21 cellular contexts compared by ENCODE assay signal in genomic region chr19:4577020-4577782, GRCh38. TPM values are rescaled to one million over a fixed set of nuclear protein-coding genes. Genes with fewer than 3 reads are reported as not detected.
DNase-seq lines count a peak whose midpoint lies in the region; ATAC-seq, FAIRE-seq and TF ChIP-seq lines count a peak whose summit lies in the region.
"Had no signal": no experiment of that assay in that cellular context is flagged by ENCODE, and none has a peak within 500 bp of the region (broad histone marks: within the 10 kb centered on the region; RNA-seq: fewer than 3 reads in every experiment).

No MANE protein-coding gene starts in this region.

- intact Hi-C loops in K562 (cut with micrococcal nuclease) = no loop called here

- no peaks in the 10 kb centered on the region for H3K27me3 ChIP-seq in Loucy (ENCODE audit: insufficient read depth, low read length, poor library complexity, severe bottlenecking)
- H3K27me3 ChIP-seq in K562 (ENCODE audit: control insufficient read depth in 2 of 2, insufficient read depth in 2 of 2, low read length in 2 of 2) = no peaks in the 10 kb centered on the region
- peaks cover 36% of the 10 kb centered on the region for H3K27me3 ChIP-seq in osteoblast (ENCODE audit: insufficient read depth, low read length)

- WGBS in K562 (ENCODE audit: insufficient coverage, low coverage, missing lambda C conversion rate) = 34% methylated on average over 5 of the region's 5 CpGs

- peak; percentile 85 for FAIRE-seq in K562 (lab: Jason Lieb, UNC)
- FAIRE-seq: A204.1, pancreas, RCC 7860 had no signal

- TF ChIP-seq EP300 in K562 (IDR thresholded peaks at IDR 0.05; ENCODE audit: low read length) = no peak

- H3K4me2 ChIP-seq in Loucy (ENCODE audit: low read depth, low read length, poor library complexity, severe bottlenecking) (no peak overlapping the region), K562 (ENCODE audit: insufficient read depth, low read length) (peak overlapping the region; percentile 45), osteoblast (ENCODE audit: insufficient read depth, low read length) (no peak overlapping the region)

- H3K36me3 ChIP-seq in Loucy (ENCODE audit: insufficient read depth, low read length) (no peaks in the 10 kb centered on the region), K562 (ENCODE audit: control insufficient read depth, insufficient read depth, low read length) (no peaks in the 10 kb centered on the region), osteoblast (ENCODE audit: insufficient read depth, low read length) (no peaks in the 10 kb centered on the region)
- H3K36me3 ChIP-seq: ascending aorta, pancreas had no signal

- H2AFZ ChIP-seq in Loucy (ENCODE audit: low read length) (0 out of 2 replicates have a peak overlapping the region, but pooled peaks have one; percentile 34), K562 (ENCODE audit: low read depth, low read length) (peak overlapping the region; percentile 86), osteoblast (ENCODE audit: low read length) (no peak overlapping the region)

- POLR2A ChIA-PET in K562 (lab: Yijun Ruan, JAX) = interaction anchor here (0.6 to 2.0 kb wide), 3 partner anchors 38 to 100 kb away, joined by 4 read pairs; no protein-coding TSS in a partner anchor

- H3K4me3 ChIP-seq in Loucy (ENCODE audit: low read length, poor library complexity, severe bottlenecking) (no peak overlapping the region), K562 (no peak overlapping the region), osteoblast (ENCODE audit: insufficient read depth, low read length) (no peak overlapping the region)
- H3K4me3 ChIP-seq: ascending aorta, dorsolateral prefrontal cortex, pancreas, skin epidermis had no signal

- TF ChIP-seq CTCF in Loucy (conservative IDR thresholded peaks at IDR 0.05; ENCODE audit: low read length) = no peak
- peak in 2 of 3 experiments; percentile 32 to 35; a peak in 2 of 6 replicates for TF ChIP-seq CTCF in K562 (IDR thresholded peaks at IDR 0.05 in 2 of 3, conservative IDR thresholded peaks at IDR 0.05 in 1 of 3; ENCODE audit: insufficient read depth in 2 of 3, low read depth in 1 of 3, low read length in 3 of 3)
- no peak for TF ChIP-seq CTCF in osteoblast (IDR thresholded peaks at IDR 0.05; ENCODE audit: extremely low read depth, low read depth, low read length)

- BruUV-seq in K562 (replicated peaks; lab: Mats Ljungman, UMichigan) = no TSS peak

- no peaks in the 10 kb centered on the region for H3F3A ChIP-seq in Loucy (ENCODE audit: low read depth)

- H3K9me3 ChIP-seq in Loucy (ENCODE audit: insufficient read depth, low read depth, low read length) (no peaks in the 10 kb centered on the region), K562 (replicated peaks; ENCODE audit: control insufficient read depth, insufficient read depth, low read depth, low read length) (no peaks in the 10 kb centered on the region), osteoblast (ENCODE audit: low read depth, low read length) (no peaks in the 10 kb centered on the region)
- H3K9me3 ChIP-seq: ascending aorta, pancreas had no signal

- CTCF ChIA-PET in K562 (lab: Yijun Ruan, JAX; ENCODE audit: low intra/inter-chr PET ratio) = interaction anchor here (0.6 to 3.6 kb wide), 2 partner anchors 59 to 65 kb away, joined by 4 to 25 read pairs; no protein-coding TSS in a partner anchor

- no peak for TF ChIP-seq RAD21 in K562 (CRISPR knock-in tag; conservative IDR thresholded peaks at IDR 0.05 in 1 of 2, IDR thresholded peaks at IDR 0.05 in 1 of 2)

- in situ Hi-C loops in K562 (cut with MboI) = loop anchor here (5.0 to 10.0 kb wide), 2 partner anchors 60 to 218 kb away; partner anchors contain the start of genes FEM1A and TNFAIP8L1

- ATAC-seq in K562 (peak; percentile 77), GM21825 (IDR thresholded peaks at IDR 0.05; ENCODE audit: unreplicated experiment) (no peak)
- ATAC-seq: activated T-helper 17 cell treated with anti-CD3 and anti-CD28 coated beads, Interleukin-2, amount 50 U/mL, for 72 hours; stimulated activated naive CD8-positive, alpha-beta T cell treated with anti-CD3 and anti-CD28 coated beads, Interleukin-15, amount 100 ng/mL, for 72 hours had no signal

- no peaks in the 10 kb centered on the region for H3K9me1 ChIP-seq in K562 (ENCODE audit: control insufficient read depth, insufficient read depth, low read length)

- no peak for TF ChIP-seq POLR2A in K562 (conservative IDR thresholded peaks at IDR 0.05)

- H3K9ac ChIP-seq in Loucy (ENCODE audit: low read depth, low read length, poor library complexity, severe bottlenecking) (no peak overlapping the region), K562 (ENCODE audit: insufficient read depth in 1 of 2, low read depth in 2 of 2, low read length in 2 of 2) (no peak overlapping the region; a peak in 1 of 4 replicates)

- H3K27ac ChIP-seq in K562 (ENCODE audit: extremely low read depth, low read depth, low read length) = peak overlapping the region; percentile 54; the same call in 2 of the 3 replicates
- no peak overlapping the region for H3K27ac ChIP-seq in osteoblast (ENCODE audit: low read depth, low read length)
- H3K27ac ChIP-seq: ascending aorta, dorsolateral prefrontal cortex, pancreas had no signal

- H3K9me2 ChIP-seq in Loucy (replicated peaks; ENCODE audit: low read depth, low read length) = no peaks in the 10 kb centered on the region

- peak; percentile 34 for DNase-seq in DMS53 (lab: John Stamatoyannopoulos, UW)
- no peak for DNase-seq in DMS53 treated with DMSO at 0.1 percent for 48 hours (lab: John Stamatoyannopoulos, UW; ENCODE audit: unreplicated experiment)
- peak; percentile 53 to 67 (median 60) for DNase-seq in K562 (ENCODE audit: extremely low read depth in 1 of 4, low spot score in 3 of 4)
- DNase-seq in osteoblast (ENCODE audit: insufficient read length, low spot score, missing footprints) = peak; percentile 95
- no peak for DNase-seq in NCI-H748 treated with DMSO at 0.1 percent for 48 hours (lab: John Stamatoyannopoulos, UW)
- no peak for DNase-seq in NCI-H748 (lab: John Stamatoyannopoulos, UW; ENCODE audit: unreplicated experiment)
- DNase-seq: activated CD4-positive, alpha-beta memory T cell treated with anti-CD3 and anti-CD28 coated beads for 36 hours; CD8-positive, alpha-beta memory T cell; dorsolateral prefrontal cortex; NCI-H1048; NCI-H446; pancreas; stimulated activated naive CD8-positive, alpha-beta T cell treated with anti-CD3 and anti-CD28 coated beads, Interleukin-15, amount 100 ng/mL, for 72 hours had no signal

- H3K79me2 ChIP-seq in Loucy (ENCODE audit: insufficient read depth, low read length) (no peaks in the 10 kb centered on the region), K562 (ENCODE audit: control insufficient read depth, insufficient read depth, low read length) (no peaks in the 10 kb centered on the region), osteoblast (ENCODE audit: insufficient read depth, low read length) (no peaks in the 10 kb centered on the region)

- no peaks in the 10 kb centered on the region for H4K20me1 ChIP-seq in Loucy (ENCODE audit: insufficient read depth, low read length, poor library complexity, severe bottlenecking)
- peaks cover 4% of the 10 kb centered on the region for H4K20me1 ChIP-seq in K562 (replicated peaks; ENCODE audit: control insufficient read depth, insufficient read depth, low read length)
- no peaks in the 10 kb centered on the region for H4K20me1 ChIP-seq in osteoblast (ENCODE audit: insufficient read depth, low read length)

- H3K4me1 ChIP-seq in Loucy (ENCODE audit: insufficient read depth, low read length, poor library complexity, severe bottlenecking) (peaks cover 7% of the 10 kb centered on the region), K562 (replicated peaks in 1 of 2; ENCODE audit: control insufficient read depth in 2 of 2, insufficient read depth in 2 of 2, low read length in 2 of 2) (peaks cover 28 to 58% of the 10 kb centered on the region in 2 experiments), osteoblast (ENCODE audit: insufficient read depth, low read length) (peaks cover 12% of the 10 kb centered on the region)
- H3K4me1 ChIP-seq: ascending aorta, pancreas had no signal

RNA-seq across cellular contexts. Expression of gene SEMA6B, which starts 17.7 kb away (rescaled TPM):
- 3.4 and 12.9 TPM in 2 replicates for total RNA-seq in K562 (2011; cell fraction: chromatin; rRNA removed; ENCODE audit: low replicate concordance)
- 12.9 and 13.2 TPM in 2 replicates for total RNA-seq in K562 (2011; cell fraction: nucleolus; rRNA removed)
- 9.3 and 10.5 TPM in 2 replicates for total RNA-seq in K562 (2011; cell fraction: nucleoplasm; rRNA removed)
- 2.5 and 2.7 TPM in 2 replicates for total RNA-seq in K562 (2014; rRNA removed)
- total RNA-seq in K562 (2014; rRNA removed; fragmentation: Illumina TruSeq; extraction: Trizol) = 0.57 and 0.65 TPM in 2 replicates
- 0.83 and 1.1 TPM in 2 replicates for total RNA-seq in K562 (2015; rRNA removed; fragmentation: Illumina TruSeq; extraction: Trizol)
- total RNA-seq in K562 (2021) = 3.7 and 4.6 TPM in 2 replicates
- polyA plus RNA-seq in K562 (2011; rRNA removed) = 2.6 and 4.9 TPM in 2 replicates
- polyA plus RNA-seq in K562 (2011; cell fraction: cytosol; rRNA removed) = 6.8 and 8.8 TPM in 2 replicates
- 7.2 and 8.1 TPM in 2 replicates for polyA plus RNA-seq in K562 (2011; cell fraction: nucleus; rRNA removed)
- 1.3 and 1.6 TPM in 2 replicates for polyA plus RNA-seq in K562 (2012)
- 1.4 and 2.7 TPM in 2 replicates for polyA plus RNA-seq in K562 (2014; fragmentation: Illumina TruSeq; extraction: Trizol)
- not detected for polyA plus RNA-seq in K562 (2014; fragmentation: Nextera tagmentation; extraction: Ambion mirVana)
- 1.7 and 3.8 TPM in 2 replicates for polyA plus RNA-seq in K562 (2014; rRNA removed)
- 5.1 and 7.6 TPM in 2 replicates for polyA minus RNA-seq in K562 (2011; rRNA and poly(A)+ RNA removed)
- polyA minus RNA-seq in K562 (2011; cell fraction: cytosol; rRNA and poly(A)+ RNA removed) = 9.4 and 13.2 TPM in 2 replicates
- polyA minus RNA-seq in K562 (2011; cell fraction: nucleus; rRNA and poly(A)+ RNA removed) = 4.4 and 7.0 TPM in 2 replicates
- 0.29 and 0.36 TPM in 2 replicates for total RNA-seq in osteoblast
- polyA plus RNA-seq: CD8-positive, alpha-beta memory T cell had no signal

RNA-seq across cellular contexts. Expression of gene LRG1, which starts 37.4 kb away (rescaled TPM):
- 5.0 and 14.6 TPM in 2 replicates for total RNA-seq in K562 (2011; cell fraction: chromatin; rRNA removed; ENCODE audit: low replicate concordance)
- 18.2 and 23.3 TPM in 2 replicates for total RNA-seq in K562 (2011; cell fraction: nucleolus; rRNA removed)
- total RNA-seq in K562 (2011; cell fraction: nucleoplasm; rRNA removed) = 12.4 and 14.4 TPM in 2 replicates
- total RNA-seq in K562 (2014; rRNA removed) (8.4 and 10.6 TPM in 2 replicates), K562 (2014; rRNA removed; fragmentation: Illumina TruSeq; extraction: Trizol) (3.8 and 4.6 TPM in 2 replicates), K562 (2015; rRNA removed; fragmentation: Illumina TruSeq; extraction: Trizol) (9.4 and 9.5 TPM in 2 replicates), K562 (2021) (11.5 and 11.7 TPM in 2 replicates), osteoblast (not detected in 2 replicates)
- polyA plus RNA-seq in K562 (2011; rRNA removed) (10.9 and 11.9 TPM in 2 replicates), K562 (2014; fragmentation: Illumina TruSeq; extraction: Trizol) (8.7 and 12.6 TPM in 2 replicates), K562 (2014; fragmentation: Nextera tagmentation; extraction: Ambion mirVana) (1 to 10 TPM; 1.5 to 5.1 TPM), K562 (2014; rRNA removed) (11.9 and 12.3 TPM in 2 replicates)
- polyA plus RNA-seq in K562 (2011; cell fraction: cytosol; rRNA removed) = 15.4 and 23.9 TPM in 2 replicates
- 2.7 and 3.4 TPM in 2 replicates for polyA plus RNA-seq in K562 (2011; cell fraction: nucleus; rRNA removed)
- 9.0 and 20.7 TPM in 2 replicates for polyA plus RNA-seq in K562 (2012)
- 3.2 and 3.6 TPM in 2 replicates for polyA minus RNA-seq in K562 (2011; rRNA and poly(A)+ RNA removed)
- 6.2 and 7.6 TPM in 2 replicates for polyA minus RNA-seq in K562 (2011; cell fraction: cytosol; rRNA and poly(A)+ RNA removed)
- polyA minus RNA-seq in K562 (2011; cell fraction: nucleus; rRNA and poly(A)+ RNA removed) = 1.2 and 2.6 TPM in 2 replicates
- total RNA-seq: CD8-positive, alpha-beta memory T cell; fibroblast of villous mesenchyme had no signal

RNA-seq across cellular contexts. Expression of gene PLIN5, which starts 42.2 kb away (rescaled TPM):
- 8.0 and 24.6 TPM in 2 replicates for total RNA-seq in K562 (2011; cell fraction: chromatin; rRNA removed; ENCODE audit: low replicate concordance)
- 11.3 and 12.8 TPM in 2 replicates for total RNA-seq in K562 (2011; cell fraction: nucleolus; rRNA removed)
- total RNA-seq in K562 (2011; cell fraction: nucleoplasm; rRNA removed) = 10.8 and 12.9 TPM in 2 replicates
- total RNA-seq in K562 (2014; rRNA removed) (0.50 and 0.86 TPM in 2 replicates), K562 (2014; rRNA removed; fragmentation: Illumina TruSeq; extraction: Trizol) (0.15 and 0.26 TPM in 2 replicates), K562 (2015; rRNA removed; fragmentation: Illumina TruSeq; extraction: Trizol) (0.07 TPM in 1 of 2 replicates, not detected in the other), K562 (2021) (1.3 TPM in 2 replicates), osteoblast (0.36 TPM in 1 of 2 replicates, not detected in the other)
- polyA plus RNA-seq in K562 (2011; rRNA removed) (1.3 and 1.6 TPM in 2 replicates), K562 (2014; fragmentation: Illumina TruSeq; extraction: Trizol) (0.54 and 0.62 TPM in 2 replicates), K562 (2014; fragmentation: Nextera tagmentation; extraction: Ambion mirVana) (under 1 TPM; 0.04 TPM), K562 (2014; rRNA removed) (0.85 and 0.94 TPM in 2 replicates)
- 1.0 and 1.3 TPM in 2 replicates for polyA plus RNA-seq in K562 (2011; cell fraction: cytosol; rRNA removed)
- polyA plus RNA-seq in K562 (2011; cell fraction: nucleus; rRNA removed) = 3.6 and 9.2 TPM in 2 replicates
- polyA plus RNA-seq in K562 (2012) = 0.50 and 0.51 TPM in 2 replicates
- 0.81 and 1.5 TPM in 2 replicates for polyA minus RNA-seq in K562 (2011; rRNA and poly(A)+ RNA removed)
- 0.95 TPM in 1 of 2 replicates, not detected in the other for polyA minus RNA-seq in K562 (2011; cell fraction: cytosol; rRNA and poly(A)+ RNA removed)
- 2.0 and 2.8 TPM in 2 replicates for polyA minus RNA-seq in K562 (2011; cell fraction: nucleus; rRNA and poly(A)+ RNA removed)
- total RNA-seq: CD8-positive, alpha-beta memory T cell; fibroblast of villous mesenchyme had no signal

RNA-seq across cellular contexts. Expression of gene PLIN4, which starts 58.9 kb away (rescaled TPM):
- total RNA-seq in K562 (2011; cell fraction: chromatin; rRNA removed; ENCODE audit: low replicate concordance) = 1.0 and 3.0 TPM in 2 replicates
- total RNA-seq in K562 (2011; cell fraction: nucleolus; rRNA removed) = 0.92 and 1.2 TPM in 2 replicates
- total RNA-seq in K562 (2011; cell fraction: nucleoplasm; rRNA removed) = 0.53 and 0.81 TPM in 2 replicates
- 0.08 and 0.14 TPM in 2 replicates for total RNA-seq in K562 (2014; rRNA removed)
- 0.04 TPM in 1 of 2 replicates, not detected in the other for total RNA-seq in K562 (2014; rRNA removed; fragmentation: Illumina TruSeq; extraction: Trizol)
- total RNA-seq in K562 (2015; rRNA removed; fragmentation: Illumina TruSeq; extraction: Trizol) = 0.04 TPM in 1 of 2 replicates, not detected in the other
- total RNA-seq in K562 (2021) = 0.09 TPM in 2 replicates
- polyA plus RNA-seq in K562 (2011; rRNA removed) = 0.06 and 0.12 TPM in 2 replicates
- 0.06 and 0.15 TPM in 2 replicates for polyA plus RNA-seq in K562 (2011; cell fraction: cytosol; rRNA removed)
- 0.41 and 0.92 TPM in 2 replicates for polyA plus RNA-seq in K562 (2011; cell fraction: nucleus; rRNA removed)
- polyA plus RNA-seq in K562 (2012) = 0.10 and 0.17 TPM in 2 replicates
- 0.04 and 0.08 TPM in 2 replicates for polyA plus RNA-seq in K562 (2014; fragmentation: Illumina TruSeq; extraction: Trizol)
- polyA plus RNA-seq in K562 (2014; fragmentation: Nextera tagmentation; extraction: Ambion mirVana) = not detected
- polyA plus RNA-seq in K562 (2014; rRNA removed) = 0.07 and 0.16 TPM in 2 replicates
- polyA minus RNA-seq in K562 (2011; rRNA and poly(A)+ RNA removed) = 0.07 TPM in 1 of 2 replicates, not detected in the other
- not detected in 2 replicates for polyA minus RNA-seq in K562 (2011; cell fraction: cytosol; rRNA and poly(A)+ RNA removed)
- polyA minus RNA-seq in K562 (2011; cell fraction: nucleus; rRNA and poly(A)+ RNA removed) = 0.11 and 0.13 TPM in 2 replicates
- under 0.01 TPM in 2 replicates for total RNA-seq in osteoblast

Comparison
In these comparisons a context has a peak if more than half of its experiments do, and no peak if none do; other contexts are left out.
1. DNase-seq: peak in DMS53 (single experiment), K562 (4 of 4) and osteoblast (single experiment); none in DMS53 treated with DMSO at 0.1 percent for 48 hours (single experiment), NCI-H748 treated with DMSO at 0.1 percent for 48 hours (single experiment) and NCI-H748 (single experiment).
2. CTCF ChIP-seq: peak in K562 (2 of 3); none in Loucy (single experiment) and osteoblast (single experiment).